Comparison of ENCODE assay signal across 8 cellular contexts in the genomic region with DNA sequence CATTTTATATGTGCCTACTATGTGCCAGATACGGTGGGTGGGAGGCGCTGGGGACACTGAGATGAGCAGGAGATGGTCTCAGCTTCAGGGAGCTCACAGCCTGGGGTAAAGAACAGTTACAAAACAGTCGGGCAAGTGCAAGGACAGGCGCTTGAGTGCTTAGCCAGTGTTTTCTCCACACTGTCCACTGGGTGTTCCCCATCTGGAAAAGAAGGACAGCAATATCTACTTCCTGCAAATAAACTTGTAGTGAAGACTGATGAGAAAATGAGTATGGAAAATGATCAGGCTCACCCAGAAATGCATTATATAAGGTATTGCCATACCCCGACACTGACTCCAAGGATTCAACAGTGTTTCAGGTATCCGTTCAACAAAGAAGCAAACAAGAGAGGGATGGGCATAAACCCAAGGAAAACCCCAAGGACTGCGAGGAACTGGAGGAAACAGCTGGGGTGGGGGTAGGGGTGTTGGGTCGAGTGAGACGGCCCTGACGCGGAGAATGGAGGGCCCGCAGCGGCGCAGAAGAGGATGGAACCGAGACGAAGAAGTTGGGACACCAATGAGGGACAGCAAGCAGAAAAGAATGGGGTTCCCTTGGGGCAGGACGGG. TPM values are rescaled to one million over a fixed set of nuclear protein-coding genes. Genes with fewer than 3 reads are reported as not detected.
DNase-seq lines count a peak whose midpoint lies in the region; ATAC-seq and TF ChIP-seq lines count a peak whose summit lies in the region.

No MANE protein-coding gene starts in this region.

- H2AFZ ChIP-seq in IMR-90 (replicated peaks; ENCODE audit: low read length, poor library complexity) (peak overlapping the region; percentile 95), hepatocyte (no peak overlapping the region)

- peaks cover 34% of the 10 kb centered on the region for H3K79me2 ChIP-seq in hepatocyte

- peak overlapping the region; percentile 24 for H2BK5ac ChIP-seq in IMR-90 (ENCODE audit: low read depth, low read length, poor library complexity, severe bottlenecking)

- dilution Hi-C loops in IMR-90 (cut with HindIII; ENCODE audit: low sequenced_read_pairs, unreplicated experiment), result no loop called here

- no peak overlapping the region for H2BK15ac ChIP-seq in IMR-90 (ENCODE audit: low read depth, low read length)

- H3K36me3 ChIP-seq in IMR-90 (ENCODE audit: control insufficient read depth, insufficient read depth, low read length) (no peaks in the 10 kb centered on the region), hepatocyte (replicated peaks; ENCODE audit: insufficient read depth, low read depth) (no peaks in the 10 kb centered on the region)

- no peak overlapping the region for H3K14ac ChIP-seq in IMR-90 (replicated peaks; ENCODE audit: low read depth, low read length)

- peak; percentile 27 for TF ChIP-seq CTCF in IMR-90 (conservative IDR thresholded peaks at IDR 0.05; ENCODE audit: low read depth, low read length)
- TF ChIP-seq CTCF in hepatocyte (IDR thresholded peaks at IDR 0.05; ENCODE audit: poor library complexity), result no peak
- TF ChIP-seq CTCF in retinal pigment epithelial cell (conservative IDR thresholded peaks at IDR 0.05; ENCODE audit: low read depth, low read length), result peak; percentile 19

- TF ChIP-seq RAD21 in IMR-90 (IDR thresholded peaks at IDR 0.05; ENCODE audit: low read length), result no peak

- in situ Hi-C loops in IMR-90 (cut with MboI; ENCODE audit: low sequenced_read_pairs), result no loop called here

- H3K18ac ChIP-seq in IMR-90 (ENCODE audit: low read depth, low read length), result no peak overlapping the region

- peak; percentile 76 for ATAC-seq in IMR-90 (ENCODE audit: low read depth)
- no peak for ATAC-seq in HG03432 (IDR thresholded peaks at IDR 0.05; ENCODE audit: unreplicated experiment)
- no peak for ATAC-seq in HG03135 (IDR thresholded peaks at IDR 0.05; ENCODE audit: unreplicated experiment)

- H4K20me1 ChIP-seq in IMR-90 (ENCODE audit: insufficient read depth, low read length), result 0 out of 2 replicates have a peak, but pooled peaks cover 17% of the 10 kb centered on the region
- peaks cover 14% of the 10 kb centered on the region for H4K20me1 ChIP-seq in hepatocyte (ENCODE audit: insufficient read depth, poor library complexity, severe bottlenecking)

- DNase-seq in ELF-1 (ENCODE audit: low read depth, low spot score), result peak; percentile 23
- peak; percentile 55 for DNase-seq in IMR-90
- peak; percentile 45 for DNase-seq in amniotic epithelial cell (ENCODE audit: low read depth)
- peak; percentile 35 for DNase-seq in hepatocyte (ENCODE audit: low spot score)
- no peak for DNase-seq in retinal pigment epithelial cell (ENCODE audit: low read depth)
- DNase-seq in DMS153 (lab: John Stamatoyannopoulos, UW), result no peak

- 0 out of 2 replicates have a peak overlapping the region, but pooled peaks have one; percentile 15 for H3K4ac ChIP-seq in IMR-90 (ENCODE audit: low read depth, low read length)

- peak overlapping the region; percentile 78 for H3K9ac ChIP-seq in IMR-90 (ENCODE audit: low read depth, low read length)

- H3K4me1 ChIP-seq in IMR-90 (ENCODE audit: control insufficient read depth, insufficient read depth, low read length), result no peaks in the 10 kb centered on the region
- peaks cover 16% of the 10 kb centered on the region for H3K4me1 ChIP-seq in hepatocyte (ENCODE audit: insufficient read depth)

- no peak overlapping the region for H4K91ac ChIP-seq in IMR-90 (ENCODE audit: insufficient read depth, low read depth, low read length)

- TF ChIP-seq POLR2A in IMR-90 (IDR thresholded peaks at IDR 0.05; ENCODE audit: low read depth, low read length), result no peak

- no peak overlapping the region for H4K5ac ChIP-seq in IMR-90 (ENCODE audit: low read depth, low read length)

- H2BK120ac ChIP-seq in IMR-90 (ENCODE audit: low read depth, low read length), result no peak overlapping the region

- no peaks in the 10 kb centered on the region for H3K9me2 ChIP-seq in hepatocyte (replicated peaks; ENCODE audit: insufficient read depth)

- POLR2A ChIA-PET in IMR-90 (lab: Charles Lee; ENCODE audit: unreplicated experiment), result no interaction called here

- peak overlapping the region; percentile 49 for H2AK9ac ChIP-seq in IMR-90 (replicated peaks; ENCODE audit: low read depth, low read length, poor library complexity)

- no peak overlapping the region for H2BK20ac ChIP-seq in IMR-90 (ENCODE audit: low read depth, low read length)

- H3K4me2 ChIP-seq in IMR-90 (ENCODE audit: low read depth, low read length) (peak overlapping the region; percentile 95), hepatocyte (peak overlapping the region; percentile 79)

- peak overlapping the region in 1 of 2 experiments; percentile 49; a peak in 1 of 4 replicates for H4K8ac ChIP-seq in IMR-90 (ENCODE audit: low read depth in 2 of 2, low read length in 2 of 2)

- H3K23ac ChIP-seq in IMR-90 (ENCODE audit: low read depth, low read length), result 0 out of 2 replicates have a peak overlapping the region, but pooled peaks have one; percentile 56

- BruUV-seq in IMR-90 (replicated peaks; lab: Mats Ljungman, UMichigan), result no TSS peak

- H2AK5ac ChIP-seq in IMR-90 (ENCODE audit: low read depth, low read length), result no peak overlapping the region

- peaks cover 4 to 7% of the 10 kb centered on the region in 2 experiments; a peak in 3 of 4 replicates for H3K79me1 ChIP-seq in IMR-90 (ENCODE audit: low read depth in 1 of 2, low read length in 2 of 2)

- peaks cover 5% of the 10 kb centered on the region for H3K27me3 ChIP-seq in IMR-90 (ENCODE audit: control insufficient read depth, insufficient read depth, low read length)
- H3K27me3 ChIP-seq in hepatocyte, result no peaks in the 10 kb centered on the region

- intact Hi-C loops in IMR-90 (cut with micrococcal nuclease), result no loop called here

- H3K9me1 ChIP-seq in IMR-90 (ENCODE audit: insufficient read depth, low read length), result no peaks in the 10 kb centered on the region

- peak overlapping the region; percentile 77 for H3K27ac ChIP-seq in IMR-90 (ENCODE audit: insufficient read depth, low read length)
- H3K27ac ChIP-seq in hepatocyte, result peak overlapping the region; percentile 78

- H3K9me3 ChIP-seq in IMR-90 (ENCODE audit: control insufficient read depth, insufficient read depth, low read length) (no peaks in the 10 kb centered on the region), hepatocyte (ENCODE audit: low read depth) (no peaks in the 10 kb centered on the region)

- CTCF ChIA-PET in IMR-90 (lab: Yijun Ruan, JAX), result interaction anchor here (0.6 kb wide), 1 partner anchor 24 kb away, joined by 3 read pairs; no protein-coding TSS in a partner anchor

- H3K56ac ChIP-seq in IMR-90 (ENCODE audit: extremely low read depth, insufficient read depth, low read length), result no peak overlapping the region

- peak overlapping the region; percentile 91 for H3K4me3 ChIP-seq in IMR-90 (ENCODE audit: insufficient read depth, low read depth, low read length)
- peak overlapping the region; percentile 61 for H3K4me3 ChIP-seq in hepatocyte
- H3K4me3 ChIP-seq in retinal pigment epithelial cell (ENCODE audit: low read length), result peak overlapping the region; percentile 62

- 41% methylated on average over 10 of the region's 17 CpGs; no CpG with 5 or more reads in 1 of the 2 experiments for WGBS in IMR-90 (ENCODE audit: extremely low coverage in 2 of 2, insufficient read length in 1 of 2), 2 experiments
- 30% methylated on average over 15 of the region's 17 CpGs for WGBS in hepatocyte (ENCODE audit: low lambda C conversion rate, missing lambda C conversion rate)

TF ChIP-seq in IMR-90, 13 proteins besides CTCF, POLR2A, EP300 and RAD21 (continues in another document):
- TF ChIP-seq CHD1 (IDR thresholded peaks at IDR 0.05; ENCODE audit: low read depth, low read length) (no peak), MXI1 (IDR thresholded peaks at IDR 0.05; ENCODE audit: borderline replicate concordance, low read depth, low read length) (no peak), RCOR1 (IDR thresholded peaks at IDR 0.05; ENCODE audit: insufficient replicate concordance, low read length) (no peak), MAZ (IDR thresholded peaks at IDR 0.05; ENCODE audit: borderline replicate concordance, low read depth, low read length) (no peak), BHLHE40 (IDR thresholded peaks at IDR 0.05; ENCODE audit: low read depth, low read length) (no peak)
- TF ChIP-seq, protein P1, sequence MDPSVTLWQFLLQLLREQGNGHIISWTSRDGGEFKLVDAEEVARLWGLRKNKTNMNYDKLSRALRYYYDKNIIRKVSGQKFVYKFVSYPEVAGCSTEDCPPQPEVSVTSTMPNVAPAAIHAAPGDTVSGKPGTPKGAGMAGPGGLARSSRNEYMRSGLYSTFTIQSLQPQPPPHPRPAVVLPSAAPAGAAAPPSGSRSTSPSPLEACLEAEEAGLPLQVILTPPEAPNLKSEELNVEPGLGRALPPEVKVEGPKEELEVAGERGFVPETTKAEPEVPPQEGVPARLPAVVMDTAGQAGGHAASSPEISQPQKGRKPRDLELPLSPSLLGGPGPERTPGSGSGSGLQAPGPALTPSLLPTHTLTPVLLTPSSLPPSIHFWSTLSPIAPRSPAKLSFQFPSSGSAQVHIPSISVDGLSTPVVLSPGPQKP (IDR thresholded peaks at IDR 0.05; ENCODE audit: borderline replicate concordance, low read depth, low read length), result no peak
- TF ChIP-seq, protein P2, sequence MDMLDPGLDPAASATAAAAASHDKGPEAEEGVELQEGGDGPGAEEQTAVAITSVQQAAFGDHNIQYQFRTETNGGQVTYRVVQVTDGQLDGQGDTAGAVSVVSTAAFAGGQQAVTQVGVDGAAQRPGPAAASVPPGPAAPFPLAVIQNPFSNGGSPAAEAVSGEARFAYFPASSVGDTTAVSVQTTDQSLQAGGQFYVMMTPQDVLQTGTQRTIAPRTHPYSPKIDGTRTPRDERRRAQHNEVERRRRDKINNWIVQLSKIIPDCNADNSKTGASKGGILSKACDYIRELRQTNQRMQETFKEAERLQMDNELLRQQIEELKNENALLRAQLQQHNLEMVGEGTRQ (IDR thresholded peaks at IDR 0.05; ENCODE audit: low read depth, low read length), result no peak

RNA-seq across cellular contexts. Expression of a gene that starts 0.8 kb away (rescaled TPM):
- total RNA-seq in IMR-90 (2012; rRNA removed), result 9.7 and 10.3 TPM in 2 replicates
- polyA plus RNA-seq in IMR-90 (2012; rRNA removed), result 10.6 and 12.2 TPM in 2 replicates
- 8.2 and 11.2 TPM in 2 replicates for polyA plus RNA-seq in IMR-90 (2012; cell fraction: cytosol; rRNA removed)
- 10.6 and 15.3 TPM in 2 replicates for polyA plus RNA-seq in IMR-90 (2012; cell fraction: nucleus; rRNA removed; ENCODE audit: low replicate concordance)
- total RNA-seq in hepatocyte, result 40.9 and 45.7 TPM in 2 replicates
- 45.6 and 51.6 TPM in 2 replicates for polyA plus RNA-seq in hepatocyte

RNA-seq across cellular contexts. Expression of a gene that starts 35.7 kb away (rescaled TPM):
- total RNA-seq in IMR-90 (2012; rRNA removed), result not detected in 2 replicates
- polyA plus RNA-seq in IMR-90 (2012; rRNA removed), result 0.34 and 0.36 TPM in 2 replicates
- 0.25 and 0.49 TPM in 2 replicates for polyA plus RNA-seq in IMR-90 (2012; cell fraction: cytosol; rRNA removed)
- polyA plus RNA-seq in IMR-90 (2012; cell fraction: nucleus; rRNA removed; ENCODE audit: low replicate concordance), result 0.26 and 2.2 TPM in 2 replicates
- not detected in 2 replicates for total RNA-seq in hepatocyte
- polyA plus RNA-seq in hepatocyte, result 0.53 and 1.1 TPM in 2 replicates

RNA-seq across cellular contexts. Expression of a gene that starts 43.5 kb away (rescaled TPM):
- total RNA-seq in IMR-90 (2012; rRNA removed) (not detected in 2 replicates), hepatocyte (0.33 TPM in 1 of 2 replicates, not detected in the other)
- polyA plus RNA-seq in IMR-90 (2012; rRNA removed) (not detected in 2 replicates), hepatocyte (not detected in 2 replicates)
- polyA plus RNA-seq in IMR-90 (2012; cell fraction: cytosol; rRNA removed), result not detected in 2 replicates
- polyA plus RNA-seq in IMR-90 (2012; cell fraction: nucleus; rRNA removed; ENCODE audit: low replicate concordance), result not detected in 2 replicates

Comparison
In these comparisons a context has a peak if more than half of its experiments do, and no peak if none do; other contexts are left out.
1. DNase-seq: peak in ELF-1 (single experiment), IMR-90 (single experiment), amniotic epithelial cell (single experiment) and hepatocyte (single experiment); none in retinal pigment epithelial cell (single experiment) and DMS153 (single experiment).
2. Peak in every context shown above with its lines, with median percentiles within 50 percentile points of each other: H3K4me3 ChIP-seq.